In the genomic region with DNA sequence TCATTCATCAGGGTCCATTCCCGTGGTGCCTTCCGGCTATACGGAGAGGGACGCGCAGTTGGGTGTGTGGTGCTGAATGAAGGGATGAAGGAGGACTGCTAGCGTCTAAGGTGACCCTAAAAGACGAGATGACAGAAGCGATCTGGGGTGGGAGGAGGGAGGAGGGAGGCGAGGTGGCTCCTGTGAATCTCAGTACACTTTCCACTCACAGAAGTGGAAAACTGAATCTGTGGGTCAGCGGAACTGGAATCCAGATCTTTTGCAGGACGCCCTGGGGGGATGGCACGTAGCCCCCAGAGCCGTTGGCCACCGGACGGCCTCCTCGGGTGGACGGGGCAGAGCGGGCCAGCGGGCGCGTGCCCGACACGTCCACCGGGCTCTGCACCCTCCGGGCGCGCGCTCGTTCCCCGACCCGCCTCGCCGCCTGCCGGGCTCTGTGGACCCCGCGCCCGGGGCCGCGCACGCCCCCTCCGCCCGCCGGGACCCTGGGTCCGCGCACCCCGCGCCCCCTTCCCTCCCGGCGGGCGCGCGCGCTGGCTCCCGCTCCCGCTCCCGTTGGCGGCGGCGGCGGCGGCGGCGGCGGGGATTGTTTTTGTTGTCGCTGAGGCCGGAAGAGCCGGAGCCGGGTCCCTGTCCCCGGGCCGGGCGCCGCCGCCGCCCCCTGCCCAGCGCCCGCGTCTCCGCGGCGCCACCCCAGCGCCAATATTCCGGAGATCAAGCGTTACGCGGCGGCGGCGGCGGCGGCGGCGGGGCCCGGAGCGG, we compare ENCODE assay signal across 8 cellular contexts. TPM values are rescaled to one million over a fixed set of nuclear protein-coding genes. Genes with fewer than 3 reads are reported as not detected.
DNase-seq lines count a peak whose midpoint lies in the region; ATAC-seq and TF ChIP-seq lines count a peak whose summit lies in the region.

Gene AGO4, plus strand, starts transcription at position 403 of the 762 bp plus-strand sequence. CDS start 401 bp downstream, outside the sequence.

- H3K27ac ChIP-seq in angular gyrus (ENCODE audit: low read depth, low read length) (peak within 1 kb of the TSS; percentile 88), heart left ventricle (peak within 1 kb of the TSS; percentile 89 to 97 (median 92)), vagina (peak within 1 kb of the TSS; percentile 92)

- DNase-seq in DMS53 treated with DMSO at 0.1 percent for 48 hours (lab: John Stamatoyannopoulos, UW; ENCODE audit: unreplicated experiment) (peak; percentile 23), SK-MEL-5 (ENCODE audit: low read depth, low spot score) (peak; percentile 68), heart left ventricle (peak; percentile 64 to 86 (median 72)), occipital lobe (lab: John Stamatoyannopoulos, UW) (peak; percentile 70), vagina (ENCODE audit: extremely low spot score in 2 of 2) (peak in 1 of 2 donors; percentile 74), NCI-H1048 (lab: John Stamatoyannopoulos, UW) (no peak)

- H3K4me1 ChIP-seq in heart left ventricle (peaks cover 0 to 66% (median 20%) of the 10 kb centered on the region in 12 donors), vagina (peaks cover 43% of the 10 kb centered on the region)

- H3K4me3 ChIP-seq in heart left ventricle (peak within 1 kb of the TSS; percentile 80 to 97 (median 90)), vagina (peak within 1 kb of the TSS; percentile 82 to 95)

- H3K27me3 ChIP-seq in heart left ventricle, result no peaks in the 10 kb centered on the region
- no peaks in the 10 kb centered on the region for H3K27me3 ChIP-seq in vagina

- intact Hi-C loops in heart left ventricle (cut with DNase I) (loop anchor here in 1 of 10 donors (1.0 kb wide), 1 partner anchor 38 kb away; the partner anchor contains the start of gene CLSPN), vagina (cut with DNase I) (no loop called here)

- peak; percentile 43 for ATAC-seq in HG03175 (IDR thresholded peaks at IDR 0.05; ENCODE audit: unreplicated experiment)
- ATAC-seq in heart left ventricle, result peak; percentile 62 to 85 (median 80)

- peak in 1 of 2 donors; percentile 31 for TF ChIP-seq POLR2A in heart left ventricle (IDR thresholded peaks at IDR 0.05)
- TF ChIP-seq POLR2A in vagina (IDR thresholded peaks at IDR 0.05), result no peak

- TF ChIP-seq CTCF in heart left ventricle (IDR thresholded peaks at IDR 0.05), result peak in 1 of 12 donors; percentile 23
- TF ChIP-seq CTCF in vagina (IDR thresholded peaks at IDR 0.05), result no peak

- H3K9me3 ChIP-seq in heart left ventricle (no peaks in the 10 kb centered on the region), vagina (no peaks in the 10 kb centered on the region)

- 0 to 1% (median 0%) methylated on average over 23 to 94 of the region's 94 CpGs for WGBS in heart left ventricle, 4 donors

- H3K36me3 ChIP-seq in heart left ventricle, result no peaks in the 10 kb centered on the region
- H3K36me3 ChIP-seq in vagina, result no peaks in the 10 kb centered on the region

- in situ Hi-C loops in SK-MEL-5 (cut with HindIII; ENCODE audit: low pct_unique_long_range_greater_than_20kb, low sequenced_read_pairs), result no loop called here

RNA-seq across cellular contexts. Expression of gene AGO4, which starts in this region (rescaled TPM):
- 7.6 and 9.2 TPM in 2 replicates for total RNA-seq in SK-MEL-5 (2014; rRNA removed; shearing (Covaris generic))
- 5.6 and 25.5 TPM in 2 replicates for polyA plus RNA-seq in SK-MEL-5 (2015; cell fraction: cytosol; rRNA removed)
- polyA plus RNA-seq in SK-MEL-5 (2015; cell fraction: nucleus; rRNA removed), result 34.7 and 93.4 TPM in 2 replicates
- total RNA-seq in heart left ventricle, result 10 to 100 TPM; 12.4 to 24.8 (median 18.8) TPM
- 10 to 100 TPM in 1 of 2 donors, 1 to 10 TPM in 1; 6.2 to 10.2 TPM for polyA plus RNA-seq in heart left ventricle
- 102 TPM for total RNA-seq in occipital lobe
- total RNA-seq in vagina, result 18.4 TPM
